Comparison of ENCODE assay signal across 1 cellular context in the genomic region with DNA sequence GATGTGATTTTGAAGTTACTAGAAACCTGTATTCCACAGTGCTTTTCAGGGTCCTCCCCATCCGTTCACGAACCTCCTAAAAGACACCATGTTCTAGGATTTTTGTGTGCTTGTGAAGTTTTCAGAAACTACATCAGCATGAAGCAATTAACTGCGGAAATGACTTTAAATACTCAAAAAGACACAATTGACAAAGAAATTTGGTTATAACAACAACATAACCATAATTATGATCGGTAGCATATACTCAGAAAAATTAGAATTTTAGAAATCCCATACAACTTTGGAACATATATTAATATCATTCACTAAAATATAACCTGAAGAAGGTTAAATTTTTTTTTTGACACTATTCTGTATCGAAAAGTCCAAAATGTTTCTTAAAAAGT.
TF ChIP-seq lines count a peak whose summit lies in the region.

No MANE protein-coding gene starts in this region.

TF ChIP-seq in K562, 482 proteins besides CTCF, POLR2A, EP300 and RAD21 (continued from another document):
- TF ChIP-seq, protein P1, sequence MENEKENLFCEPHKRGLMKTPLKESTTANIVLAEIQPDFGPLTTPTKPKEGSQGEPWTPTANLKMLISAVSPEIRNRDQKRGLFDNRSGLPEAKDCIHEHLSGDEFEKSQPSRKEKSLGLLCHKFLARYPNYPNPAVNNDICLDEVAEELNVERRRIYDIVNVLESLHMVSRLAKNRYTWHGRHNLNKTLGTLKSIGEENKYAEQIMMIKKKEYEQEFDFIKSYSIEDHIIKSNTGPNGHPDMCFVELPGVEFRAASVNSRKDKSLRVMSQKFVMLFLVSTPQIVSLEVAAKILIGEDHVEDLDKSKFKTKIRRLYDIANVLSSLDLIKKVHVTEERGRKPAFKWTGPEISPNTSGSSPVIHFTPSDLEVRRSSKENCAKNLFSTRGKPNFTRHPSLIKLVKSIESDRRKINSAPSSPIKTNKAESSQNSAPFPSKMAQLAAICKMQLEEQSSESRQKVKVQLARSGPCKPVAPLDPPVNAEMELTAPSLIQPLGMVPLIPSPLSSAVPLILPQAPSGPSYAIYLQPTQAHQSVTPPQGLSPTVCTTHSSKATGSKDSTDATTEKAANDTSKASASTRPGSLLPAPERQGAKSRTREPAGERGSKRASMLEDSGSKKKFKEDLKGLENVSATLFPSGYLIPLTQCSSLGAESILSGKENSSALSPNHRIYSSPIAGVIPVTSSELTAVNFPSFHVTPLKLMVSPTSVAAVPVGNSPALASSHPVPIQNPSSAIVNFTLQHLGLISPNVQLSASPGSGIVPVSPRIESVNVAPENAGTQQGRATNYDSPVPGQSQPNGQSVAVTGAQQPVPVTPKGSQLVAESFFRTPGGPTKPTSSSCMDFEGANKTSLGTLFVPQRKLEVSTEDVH (IDR thresholded peaks at IDR 0.05; ENCODE audit: low read depth, partially characterized antibody) = peak; percentile 16
- no peak for TF ChIP-seq ZNF41 (CRISPR knock-in tag; conservative IDR thresholded peaks at IDR 0.05)
